In the genomic region with DNA sequence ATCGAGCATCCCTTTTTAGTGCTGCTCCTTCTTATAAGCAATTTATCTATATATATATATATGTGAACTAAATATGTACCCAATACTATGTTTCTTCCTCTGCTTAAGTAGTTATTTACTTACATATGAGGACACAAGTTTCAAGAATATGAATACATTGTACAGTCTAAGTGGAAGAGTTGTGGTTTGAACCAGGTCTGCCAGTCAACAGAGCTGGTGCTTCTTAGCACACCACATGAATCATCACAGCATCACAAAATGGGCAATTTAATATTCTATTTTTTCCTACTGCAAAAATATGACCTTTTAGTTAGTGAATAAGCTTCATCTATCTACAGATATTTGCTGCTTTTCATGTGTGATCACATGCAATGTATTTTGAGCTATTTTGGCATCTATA, we compare ENCODE assay signal across 17 cellular contexts.
DNase-seq lines count a peak whose midpoint lies in the region; ATAC-seq and TF ChIP-seq lines count a peak whose summit lies in the region.
"Had no signal": no experiment of that assay in that cellular context is flagged by ENCODE, and none has a peak within 500 bp of the region (broad histone marks: within the 10 kb centered on the region; RNA-seq: fewer than 3 reads in every experiment).

No MANE protein-coding gene starts in this region.

- no peak overlapping the region for H3K4me3 Mint-ChIP-seq in activated CD8-positive, alpha-beta T cell treated with anti-CD3 and anti-CD28 coated beads for 36 hours
- H3K4me3 Mint-ChIP-seq in activated CD8-positive, alpha-beta T cell treated with anti-CD3 and anti-CD28 coated beads, Interleukin-2, amount 10 ng/mL, durations not matched to agents 7 days and 5 days, result no peak overlapping the region
- no peak overlapping the region for H3K4me3 Mint-ChIP-seq in activated T-cell treated with anti-CD3 and anti-CD28 coated beads, Interleukin-2, amount 50 U/mL, for 24 hours
- H3K4me3 Mint-ChIP-seq: CD4-positive, alpha-beta memory T cell had no signal

- in situ Hi-C loops in astrocyte of the spinal cord (cut with HindIII; ENCODE audit: low sequenced_read_pairs), result no loop called here

- no peaks in the 10 kb centered on the region for H3K27me3 Mint-ChIP-seq in activated CD8-positive, alpha-beta T cell treated with anti-CD3 and anti-CD28 coated beads for 36 hours
- no peaks in the 10 kb centered on the region for H3K27me3 Mint-ChIP-seq in activated CD8-positive, alpha-beta T cell treated with anti-CD3 and anti-CD28 coated beads, Interleukin-2, amount 10 ng/mL, durations not matched to agents 7 days and 5 days (ENCODE audit: low read depth)
- H3K27me3 Mint-ChIP-seq in activated T-cell treated with anti-CD3 and anti-CD28 coated beads, Interleukin-2, amount 50 U/mL, for 24 hours, result no peaks in the 10 kb centered on the region

- TF ChIP-seq CTCF in activated CD8-positive, alpha-beta T cell treated with anti-CD3 and anti-CD28 coated beads for 36 hours (IDR thresholded peaks at IDR 0.05), result no peak
- no peak for TF ChIP-seq CTCF in astrocyte of the spinal cord (IDR thresholded peaks at IDR 0.05; ENCODE audit: low read depth, low read length)

- no peak overlapping the region for H3K4me3 ChIP-seq in astrocyte of the spinal cord (ENCODE audit: low read depth, low read length)
- H3K4me3 ChIP-seq: PC-9 had no signal

- H3K36me3 Mint-ChIP-seq in activated CD8-positive, alpha-beta T cell treated with anti-CD3 and anti-CD28 coated beads for 36 hours (ENCODE audit: low read depth), result no peaks in the 10 kb centered on the region
- H3K36me3 Mint-ChIP-seq in activated CD8-positive, alpha-beta T cell treated with anti-CD3 and anti-CD28 coated beads, Interleukin-2, amount 10 ng/mL, durations not matched to agents 7 days and 5 days (ENCODE audit: low read depth), result no peaks in the 10 kb centered on the region
- H3K36me3 Mint-ChIP-seq in activated T-cell treated with anti-CD3 and anti-CD28 coated beads, Interleukin-2, amount 50 U/mL, for 24 hours (ENCODE audit: low read depth), result no peaks in the 10 kb centered on the region
- H3K36me3 Mint-ChIP-seq: CD4-positive, alpha-beta memory T cell had no signal

- POLR2A ChIA-PET in activated CD8-positive, alpha-beta T cell treated with anti-CD3 and anti-CD28 coated beads for 36 hours (lab: Charles Lee), result no interaction called here
- POLR2A ChIA-PET in activated CD8-positive, alpha-beta T cell treated with anti-CD3 and anti-CD28 coated beads, Interleukin-2, amount 10 ng/mL, durations not matched to agents 7 days and 5 days (lab: Charles Lee), result no interaction called here

- peak; percentile 47 for ATAC-seq in activated CD8-positive, alpha-beta T cell treated with anti-CD3 and anti-CD28 coated beads for 36 hours
- no peak for ATAC-seq in activated CD8-positive, alpha-beta T cell treated with anti-CD3 and anti-CD28 coated beads, Interleukin-2, amount 10 ng/mL, durations not matched to agents 7 days and 5 days

- no peak overlapping the region for H3K27ac Mint-ChIP-seq in activated CD8-positive, alpha-beta T cell treated with anti-CD3 and anti-CD28 coated beads for 36 hours
- H3K27ac Mint-ChIP-seq in activated CD8-positive, alpha-beta T cell treated with anti-CD3 and anti-CD28 coated beads, Interleukin-2, amount 10 ng/mL, durations not matched to agents 7 days and 5 days, result no peak overlapping the region
- no peak overlapping the region for H3K27ac Mint-ChIP-seq in activated T-cell treated with anti-CD3 and anti-CD28 coated beads, Interleukin-2, amount 50 U/mL, for 24 hours
- H3K27ac Mint-ChIP-seq: CD4-positive, alpha-beta memory T cell had no signal

- CTCF ChIA-PET in activated CD8-positive, alpha-beta T cell treated with anti-CD3 and anti-CD28 coated beads for 36 hours (lab: Charles Lee), result no interaction called here
- CTCF ChIA-PET in activated CD8-positive, alpha-beta T cell treated with anti-CD3 and anti-CD28 coated beads, Interleukin-2, amount 10 ng/mL, durations not matched to agents 7 days and 5 days (lab: Charles Lee), result interaction anchor here (1.0 to 1.3 kb wide), 2 partner anchors 17 to 26 kb away, joined by 3 read pairs; no protein-coding TSS in a partner anchor

- DNase-seq in activated CD8-positive, alpha-beta T cell treated with anti-CD3 and anti-CD28 coated beads for 36 hours, result no peak
- DNase-seq in activated CD8-positive, alpha-beta T cell treated with anti-CD3 and anti-CD28 coated beads, Interleukin-2, amount 10 ng/mL, durations not matched to agents 7 days and 5 days, result no peak
- DNase-seq in astrocyte of the spinal cord (ENCODE audit: low read depth, low spot score) (peak; percentile 24), iris pigment epithelial cell (ENCODE audit: low read depth) (peak; percentile 86), NCI-H128 (lab: John Stamatoyannopoulos, UW; ENCODE audit: unreplicated experiment) (no peak)
- DNase-seq in activated T-cell treated with anti-CD3 and anti-CD28 coated beads, Interleukin-2, amount 50 U/mL, for 24 hours, result no peak
- DNase-seq in stimulated activated CD4-positive, alpha-beta T cell treated with anti-CD3 and anti-CD28 coated beads, Interleukin-4, amount 100 ng/mL, for 1 hour, result no peak
- DNase-seq: BE2C; CD4-positive, alpha-beta memory T cell; DMS153; MV-4-11; NCI-H1417; NCI-H187; NCI-H226; NCI-H524; PC-9; SIG-M5 had no signal

- intact Hi-C loops in activated CD8-positive, alpha-beta T cell treated with anti-CD3 and anti-CD28 coated beads for 36 hours (cut with micrococcal nuclease), result no loop called here

- H3K9me3 Mint-ChIP-seq in activated CD8-positive, alpha-beta T cell treated with anti-CD3 and anti-CD28 coated beads for 36 hours, result no peaks in the 10 kb centered on the region
- no peaks in the 10 kb centered on the region for H3K9me3 Mint-ChIP-seq in activated CD8-positive, alpha-beta T cell treated with anti-CD3 and anti-CD28 coated beads, Interleukin-2, amount 10 ng/mL, durations not matched to agents 7 days and 5 days (ENCODE audit: insufficient read depth)
- no peaks in the 10 kb centered on the region for H3K9me3 Mint-ChIP-seq in activated T-cell treated with anti-CD3 and anti-CD28 coated beads, Interleukin-2, amount 50 U/mL, for 24 hours
- H3K9me3 Mint-ChIP-seq: CD4-positive, alpha-beta memory T cell had no signal

- H3K4me1 Mint-ChIP-seq in activated CD8-positive, alpha-beta T cell treated with anti-CD3 and anti-CD28 coated beads for 36 hours (ENCODE audit: low read depth), result no peaks in the 10 kb centered on the region
- no peaks in the 10 kb centered on the region for H3K4me1 Mint-ChIP-seq in activated CD8-positive, alpha-beta T cell treated with anti-CD3 and anti-CD28 coated beads, Interleukin-2, amount 10 ng/mL, durations not matched to agents 7 days and 5 days (ENCODE audit: low read depth)
- peaks cover 4% of the 10 kb centered on the region for H3K4me1 Mint-ChIP-seq in activated T-cell treated with anti-CD3 and anti-CD28 coated beads, Interleukin-2, amount 50 U/mL, for 24 hours (ENCODE audit: low read depth)
- H3K4me1 Mint-ChIP-seq: CD4-positive, alpha-beta memory T cell had no signal

Comparison
In these comparisons a context has a peak if more than half of its experiments do, and no peak if none do; other contexts are left out.
1. DNase-seq: peak in astrocyte of the spinal cord (single experiment) and iris pigment epithelial cell (single experiment); none in activated CD8-positive, alpha-beta T cell treated with anti-CD3 and anti-CD28 coated beads for 36 hours (single experiment), activated CD8-positive, alpha-beta T cell treated with anti-CD3 and anti-CD28 coated beads, Interleukin-2, amount 10 ng/mL, durations not matched to agents 7 days and 5 days (single experiment), NCI-H128 (single experiment), activated T-cell treated with anti-CD3 and anti-CD28 coated beads, Interleukin-2, amount 50 U/mL, for 24 hours (single experiment) and stimulated activated CD4-positive, alpha-beta T cell treated with anti-CD3 and anti-CD28 coated beads, Interleukin-4, amount 100 ng/mL, for 1 hour (single experiment).